In genomic region chr1:43864111-43865045, GRCh38 we compare ENCODE assay signal across 24 cellular contexts.
DNase-seq lines count a peak whose midpoint lies in the region; ATAC-seq, FAIRE-seq and TF ChIP-seq lines count a peak whose summit lies in the region.
"Had no signal": no experiment of that assay in that cellular context is flagged by ENCODE, and none has a peak within 500 bp of the region (broad histone marks: within the 10 kb centered on the region; RNA-seq: fewer than 3 reads in every experiment).

No MANE protein-coding gene starts in this region.

- H3K4me3 Mint-ChIP-seq in activated CD8-positive, alpha-beta T cell treated with anti-CD3 and anti-CD28 coated beads for 36 hours: no peak overlapping the region
- H3K4me3 Mint-ChIP-seq in activated CD8-positive, alpha-beta T cell treated with anti-CD3 and anti-CD28 coated beads, Interleukin-2, amount 10 ng/mL, durations not matched to agents 7 days and 5 days: no peak overlapping the region
- H3K4me3 Mint-ChIP-seq: HFFc6, IgD-negative memory B cell had no signal

- in situ Hi-C loops in K562 (cut with MboI): no loop called here

- no peaks in the 10 kb centered on the region for H4K20me1 ChIP-seq in K562 (replicated peaks; ENCODE audit: control insufficient read depth, insufficient read depth, low read length)

- no peak overlapping the region for H2AFZ ChIP-seq in K562 (ENCODE audit: low read depth, low read length)

- no peaks in the 10 kb centered on the region for H3K9me3 Mint-ChIP-seq in activated CD8-positive, alpha-beta T cell treated with anti-CD3 and anti-CD28 coated beads for 36 hours
- no peaks in the 10 kb centered on the region for H3K9me3 Mint-ChIP-seq in activated CD8-positive, alpha-beta T cell treated with anti-CD3 and anti-CD28 coated beads, Interleukin-2, amount 10 ng/mL, durations not matched to agents 7 days and 5 days (ENCODE audit: insufficient read depth)
- H3K9me3 Mint-ChIP-seq: HFFc6, IgD-negative memory B cell had no signal

- H3K9me3 ChIP-seq in SK-N-MC (ENCODE audit: low read depth, low read length) (no peaks in the 10 kb centered on the region), K562 (replicated peaks; ENCODE audit: control insufficient read depth, insufficient read depth, low read depth, low read length) (no peaks in the 10 kb centered on the region)
- H3K9me3 ChIP-seq: A549, neutrophil, spleen had no signal

- peak overlapping the region; percentile 23 for H3K27ac Mint-ChIP-seq in activated CD8-positive, alpha-beta T cell treated with anti-CD3 and anti-CD28 coated beads for 36 hours
- H3K27ac Mint-ChIP-seq in activated CD8-positive, alpha-beta T cell treated with anti-CD3 and anti-CD28 coated beads, Interleukin-2, amount 10 ng/mL, durations not matched to agents 7 days and 5 days: no peak overlapping the region
- H3K27ac Mint-ChIP-seq: HFFc6, IgD-negative memory B cell had no signal

- CTCF ChIA-PET in activated CD8-positive, alpha-beta T cell treated with anti-CD3 and anti-CD28 coated beads for 36 hours (lab: Charles Lee): interaction anchor here (1.1 kb wide), 2 partner anchors 70 to 71 kb away, joined by 4 to 8 read pairs; no protein-coding TSS in a partner anchor
- CTCF ChIA-PET in activated CD8-positive, alpha-beta T cell treated with anti-CD3 and anti-CD28 coated beads, Interleukin-2, amount 10 ng/mL, durations not matched to agents 7 days and 5 days (lab: Charles Lee): interaction anchor here (0.6 kb wide), 1 partner anchor 89 kb away, joined by 3 read pairs; no protein-coding TSS in a partner anchor
- CTCF ChIA-PET in K562 (lab: Yijun Ruan, JAX; ENCODE audit: low intra/inter-chr PET ratio): interaction anchor here (0.6 kb wide), 1 partner anchor 18 kb away, joined by 3 read pairs; no protein-coding TSS in a partner anchor

- H3K27ac ChIP-seq in SK-N-MC (peak overlapping the region; percentile 76), K562 (ENCODE audit: extremely low read depth, low read depth, low read length) (peak overlapping the region; percentile 32; the same call in 2 of the 3 replicates)
- H3K27ac ChIP-seq: A549, neutrophil, spleen had no signal

- no TSS peak for BruUV-seq in K562 (replicated peaks; lab: Mats Ljungman, UMichigan)

- intact Hi-C loops in activated CD8-positive, alpha-beta T cell treated with anti-CD3 and anti-CD28 coated beads for 36 hours (cut with micrococcal nuclease): no loop called here
- intact Hi-C loops in K562 (cut with micrococcal nuclease): no loop called here

- peaks cover 15 to 27% of the 10 kb centered on the region in 2 experiments for H3K4me1 ChIP-seq in K562 (replicated peaks in 1 of 2; ENCODE audit: control insufficient read depth in 2 of 2, insufficient read depth in 2 of 2, low read length in 2 of 2)
- H3K4me1 ChIP-seq: A549 had no signal

- H3K4me3 ChIP-seq in SK-N-MC (no peak overlapping the region), K562 (no peak overlapping the region)
- H3K4me3 ChIP-seq: A549, spleen had no signal

- H3K36me3 Mint-ChIP-seq in activated CD8-positive, alpha-beta T cell treated with anti-CD3 and anti-CD28 coated beads for 36 hours (ENCODE audit: low read depth): no peaks in the 10 kb centered on the region
- H3K36me3 Mint-ChIP-seq in activated CD8-positive, alpha-beta T cell treated with anti-CD3 and anti-CD28 coated beads, Interleukin-2, amount 10 ng/mL, durations not matched to agents 7 days and 5 days (ENCODE audit: low read depth): no peaks in the 10 kb centered on the region

- no peaks in the 10 kb centered on the region for H3K27me3 Mint-ChIP-seq in activated CD8-positive, alpha-beta T cell treated with anti-CD3 and anti-CD28 coated beads for 36 hours
- H3K27me3 Mint-ChIP-seq in activated CD8-positive, alpha-beta T cell treated with anti-CD3 and anti-CD28 coated beads, Interleukin-2, amount 10 ng/mL, durations not matched to agents 7 days and 5 days (ENCODE audit: low read depth): no peaks in the 10 kb centered on the region
- H3K27me3 Mint-ChIP-seq: IgD-negative memory B cell had no signal

- no peaks in the 10 kb centered on the region for H3K79me2 ChIP-seq in K562 (ENCODE audit: control insufficient read depth, insufficient read depth, low read length)

- TF ChIP-seq EP300 in K562 (IDR thresholded peaks at IDR 0.05; ENCODE audit: low read length): peak; percentile 63; the same call in 1 of the 2 replicates

- ATAC-seq in activated CD8-positive, alpha-beta T cell treated with anti-CD3 and anti-CD28 coated beads for 36 hours: peak; percentile 29
- no peak for ATAC-seq in activated CD8-positive, alpha-beta T cell treated with anti-CD3 and anti-CD28 coated beads, Interleukin-2, amount 10 ng/mL, durations not matched to agents 7 days and 5 days
- ATAC-seq in K562: peak; percentile 82
- ATAC-seq in stimulated activated naive CD8-positive, alpha-beta T cell treated with anti-CD3 and anti-CD28 coated beads, Interleukin-15, Interleukin-2, amounts not matched to agents 100 U/mL and 50 U/mL, for 24 hours: peak; percentile 56
- ATAC-seq in HG03095 (IDR thresholded peaks at IDR 0.05; ENCODE audit: unreplicated experiment): no peak
- ATAC-seq: A549, Right ventricle myocardium inferior had no signal

- peak; percentile 17 for DNase-seq in activated CD8-positive, alpha-beta T cell treated with anti-CD3 and anti-CD28 coated beads for 36 hours
- no peak for DNase-seq in activated CD8-positive, alpha-beta T cell treated with anti-CD3 and anti-CD28 coated beads, Interleukin-2, amount 10 ng/mL, durations not matched to agents 7 days and 5 days
- DNase-seq in SK-N-MC (ENCODE audit: low read depth, low spot score) (no peak), K562 (ENCODE audit: extremely low read depth in 1 of 4, low spot score in 3 of 4) (peak; percentile 61 to 81 (median 72)), NCI-H146 treated with DMSO at 0.1 percent for 48 hours (lab: John Stamatoyannopoulos, UW; ENCODE audit: unreplicated experiment) (no peak), cortex of kidney (lab: John Stamatoyannopoulos, UW) (no peak)
- no peak for DNase-seq in stimulated activated naive CD8-positive, alpha-beta T cell treated with anti-CD3 and anti-CD28 coated beads, Interleukin-15, Interleukin-2, amounts not matched to agents 100 U/mL and 50 U/mL, for 24 hours
- DNase-seq: dermis blood vessel endothelial cell, EL, foreskin fibroblast, HFFc6, kidney, NCI-H1694, NCI-H748 treated with DMSO at 0.1 percent for 48 hours, spleen, substantia nigra had no signal

- peaks cover 2% of the 10 kb centered on the region for H3K9me1 ChIP-seq in K562 (ENCODE audit: control insufficient read depth, insufficient read depth, low read length)

- H3K4me2 ChIP-seq in K562 (ENCODE audit: insufficient read depth, low read length): no peak overlapping the region; the same call in 1 of the 2 replicates
- H3K4me2 ChIP-seq: A549 had no signal

- peaks cover 22% of the 10 kb centered on the region for H3K4me1 Mint-ChIP-seq in activated CD8-positive, alpha-beta T cell treated with anti-CD3 and anti-CD28 coated beads for 36 hours (ENCODE audit: low read depth)
- peaks cover 5% of the 10 kb centered on the region for H3K4me1 Mint-ChIP-seq in activated CD8-positive, alpha-beta T cell treated with anti-CD3 and anti-CD28 coated beads, Interleukin-2, amount 10 ng/mL, durations not matched to agents 7 days and 5 days (ENCODE audit: low read depth)
- H3K4me1 Mint-ChIP-seq: IgD-negative memory B cell had no signal

- H3K9ac ChIP-seq in SK-N-MC (ENCODE audit: insufficient read length): no peak overlapping the region
- 0 out of 4 replicates have a peak overlapping the region, but pooled peaks of 1 of the 2 experiments have one; percentile 15 for H3K9ac ChIP-seq in K562 (ENCODE audit: insufficient read depth in 1 of 2, low read depth in 2 of 2, low read length in 2 of 2)

- TF ChIP-seq RAD21 in K562 (CRISPR knock-in tag; conservative IDR thresholded peaks at IDR 0.05 in 1 of 2, IDR thresholded peaks at IDR 0.05 in 1 of 2): no peak

- FAIRE-seq in K562 (lab: Jason Lieb, UNC): peak; percentile 84
- FAIRE-seq: A549, bronchial epithelial cell, D721Med, endothelial cell of umbilical vein, kidney had no signal

- H3K27me3 ChIP-seq in K562 (ENCODE audit: control insufficient read depth in 2 of 2, insufficient read depth in 2 of 2, low read length in 2 of 2): no peaks in the 10 kb centered on the region
- H3K27me3 ChIP-seq: neutrophil, spleen had no signal

- TF ChIP-seq CTCF in activated CD8-positive, alpha-beta T cell treated with anti-CD3 and anti-CD28 coated beads for 36 hours (IDR thresholded peaks at IDR 0.05): no peak
- no peak for TF ChIP-seq CTCF in K562 (IDR thresholded peaks at IDR 0.05 in 2 of 3, conservative IDR thresholded peaks at IDR 0.05 in 1 of 3; ENCODE audit: insufficient read depth in 2 of 3, low read depth in 1 of 3, low read length in 3 of 3)

- TF ChIP-seq POLR2A in K562 (conservative IDR thresholded peaks at IDR 0.05): no peak

- POLR2A ChIA-PET in activated CD8-positive, alpha-beta T cell treated with anti-CD3 and anti-CD28 coated beads for 36 hours (lab: Charles Lee): interaction anchor here (0.6 to 1.2 kb wide), 3 partner anchors 10 to 213 kb away, joined by 3 to 5 read pairs (median 4); no protein-coding TSS in a partner anchor
- POLR2A ChIA-PET in activated CD8-positive, alpha-beta T cell treated with anti-CD3 and anti-CD28 coated beads, Interleukin-2, amount 10 ng/mL, durations not matched to agents 7 days and 5 days (lab: Charles Lee): interaction anchor here (0.6 kb wide), 1 partner anchor 1637 kb away, joined by 6 read pairs; no protein-coding TSS in a partner anchor
- POLR2A ChIA-PET in K562 (lab: Yijun Ruan, JAX): interaction anchor here (0.5 to 2.1 kb wide), 6 partner anchors 15 to 410 kb away, joined by 3 to 5 read pairs (median 4); no protein-coding TSS in a partner anchor

- WGBS in K562 (ENCODE audit: insufficient coverage, low coverage, missing lambda C conversion rate): 80% methylated on average over 6 of the region's 7 CpGs

- H3K36me3 ChIP-seq in SK-N-MC (ENCODE audit: insufficient read depth, low read length) (peaks cover 14% of the 10 kb centered on the region; the same call in 1 of the 2 replicates), K562 (ENCODE audit: control insufficient read depth, insufficient read depth, low read length) (no peaks in the 10 kb centered on the region)
- H3K36me3 ChIP-seq: neutrophil had no signal

TF ChIP-seq in K562, 482 proteins besides CTCF, POLR2A, EP300 and RAD21 (continues in another document):
- peak; percentile 66 to 78; a peak in 3 of 4 replicates for TF ChIP-seq KDM1A (IDR thresholded peaks at IDR 0.05)
- peak; percentile 34 for TF ChIP-seq MTA2 (IDR thresholded peaks at IDR 0.05; ENCODE audit: low read depth)

Comparison
In these comparisons a context has a peak if more than half of its experiments do, and no peak if none do; other contexts are left out.
1. ATAC-seq: peak in activated CD8-positive, alpha-beta T cell treated with anti-CD3 and anti-CD28 coated beads for 36 hours (single experiment), K562 (single experiment) and stimulated activated naive CD8-positive, alpha-beta T cell treated with anti-CD3 and anti-CD28 coated beads, Interleukin-15, Interleukin-2, amounts not matched to agents 100 U/mL and 50 U/mL, for 24 hours (single experiment); none in activated CD8-positive, alpha-beta T cell treated with anti-CD3 and anti-CD28 coated beads, Interleukin-2, amount 10 ng/mL, durations not matched to agents 7 days and 5 days (single experiment) and HG03095 (single experiment).
2. DNase-seq: peak in activated CD8-positive, alpha-beta T cell treated with anti-CD3 and anti-CD28 coated beads for 36 hours (single experiment) and K562 (4 of 4); none in activated CD8-positive, alpha-beta T cell treated with anti-CD3 and anti-CD28 coated beads, Interleukin-2, amount 10 ng/mL, durations not matched to agents 7 days and 5 days (single experiment), SK-N-MC (single experiment), stimulated activated naive CD8-positive, alpha-beta T cell treated with anti-CD3 and anti-CD28 coated beads, Interleukin-15, Interleukin-2, amounts not matched to agents 100 U/mL and 50 U/mL, for 24 hours (single experiment), NCI-H146 treated with DMSO at 0.1 percent for 48 hours (single experiment) and cortex of kidney (single experiment).